In genomic region chr6:139977887-139978332, GRCh38 we compare ENCODE assay signal across 1 cellular context.
TF ChIP-seq lines count a peak whose summit lies in the region.

No MANE protein-coding gene starts in this region.

TF ChIP-seq in HEK293, 187 proteins besides CTCF, POLR2A, EP300 and RAD21 (continued from another document):
- TF ChIP-seq ZNF398 (tag by site-specific recombination; IDR thresholded peaks at IDR 0.05): peak; percentile 64; the same call in 1 of the 2 replicates
- peak; percentile 50 for TF ChIP-seq ZIC2 (tag by site-specific recombination; IDR thresholded peaks at IDR 0.05)
- TF ChIP-seq KLF17 (tag by site-specific recombination; IDR thresholded peaks at IDR 0.05): no peak
- TF ChIP-seq ZNF549 (tag by site-specific recombination; IDR thresholded peaks at IDR 0.05): no peak
- TF ChIP-seq SP3 (tag by site-specific recombination; IDR thresholded peaks at IDR 0.05): peak; percentile 51; the same call in 1 of the 2 replicates
- TF ChIP-seq ZNF747 (tag by site-specific recombination; IDR thresholded peaks at IDR 0.05): no peak
- TF ChIP-seq ZBTB44 (tag by site-specific recombination; IDR thresholded peaks at IDR 0.05): no peak
- no peak for TF ChIP-seq ZNF292 (tag by site-specific recombination; IDR thresholded peaks at IDR 0.05; ENCODE audit: borderline replicate concordance, low read depth)
- TF ChIP-seq SALL2 (tag by site-specific recombination; IDR thresholded peaks at IDR 0.05; ENCODE audit: borderline replicate concordance): no peak; the same call in 1 of the 2 replicates
- no peak for TF ChIP-seq PRDM10 (tag by site-specific recombination; IDR thresholded peaks at IDR 0.05)
- no peak for TF ChIP-seq ZNF114 (tag by site-specific recombination; IDR thresholded peaks at IDR 0.05)
- no peak for TF ChIP-seq MEIS1 (CRISPR knock-in tag; IDR thresholded peaks at IDR 0.05; ENCODE audit: borderline replicate concordance)
- peak; percentile 33; the same call in 1 of the 2 replicates for TF ChIP-seq YY2 (tag by site-specific recombination; IDR thresholded peaks at IDR 0.05)
- no peak for TF ChIP-seq ZNF580 (tag by site-specific recombination; IDR thresholded peaks at IDR 0.05)
- TF ChIP-seq ZNF37A (tag by site-specific recombination; IDR thresholded peaks at IDR 0.05): no peak
- TF ChIP-seq AEBP2 (tag by site-specific recombination; IDR thresholded peaks at IDR 0.05; ENCODE audit: borderline replicate concordance): no peak
- no peak for TF ChIP-seq ZNF529 (tag by site-specific recombination; IDR thresholded peaks at IDR 0.05; ENCODE audit: insufficient replicate concordance)
- TF ChIP-seq ZNF433 (tag by site-specific recombination; IDR thresholded peaks at IDR 0.05; ENCODE audit: low read depth): no peak
- peak; percentile 22; the same call in 1 of the 2 replicates for TF ChIP-seq ZSCAN4 (tag by site-specific recombination; IDR thresholded peaks at IDR 0.05)
- peak; percentile 33; the same call in 1 of the 2 replicates for TF ChIP-seq PRDM1 (tag by site-specific recombination; IDR thresholded peaks at IDR 0.05)
- no peak; the same call in 1 of the 2 replicates for TF ChIP-seq SCRT2 (tag by site-specific recombination; IDR thresholded peaks at IDR 0.05)
- peak; percentile 46 for TF ChIP-seq SETDB1 (IDR thresholded peaks at IDR 0.05; ENCODE audit: insufficient read length, low read length)
- TF ChIP-seq ZNF558 (tag by site-specific recombination; IDR thresholded peaks at IDR 0.05): no peak
- peak; percentile 66; the same call in 1 of the 2 replicates for TF ChIP-seq ZNF639 (tag by site-specific recombination; IDR thresholded peaks at IDR 0.05)
- TF ChIP-seq YY1 (tag by site-specific recombination; IDR thresholded peaks at IDR 0.05): no peak
- peak; percentile 52; the same call in 1 of the 2 replicates for TF ChIP-seq ZNF660 (tag by site-specific recombination; IDR thresholded peaks at IDR 0.05)
- TF ChIP-seq ZNF658 (tag by site-specific recombination; IDR thresholded peaks at IDR 0.05): no peak
- peak; percentile 70 for TF ChIP-seq FEZF1 (tag by site-specific recombination; IDR thresholded peaks at IDR 0.05)
- no peak for TF ChIP-seq ZNF548 (tag by site-specific recombination; IDR thresholded peaks at IDR 0.05)
- TF ChIP-seq ZNF596 (tag by site-specific recombination; IDR thresholded peaks at IDR 0.05): no peak
- TF ChIP-seq GLIS2 (tag by site-specific recombination; IDR thresholded peaks at IDR 0.05): no peak
- peak; percentile 78 for TF ChIP-seq ZFP69B (tag by site-specific recombination; IDR thresholded peaks at IDR 0.05)
- TF ChIP-seq ZNF571 (tag by site-specific recombination; IDR thresholded peaks at IDR 0.05): no peak
- TF ChIP-seq ZNF221 (tag by site-specific recombination; IDR thresholded peaks at IDR 0.05; ENCODE audit: borderline replicate concordance): no peak
- no peak for TF ChIP-seq ZNF311 (tag by site-specific recombination; IDR thresholded peaks at IDR 0.05; ENCODE audit: borderline replicate concordance)
- TF ChIP-seq ZNF600 (tag by site-specific recombination; IDR thresholded peaks at IDR 0.05): no peak
- no peak for TF ChIP-seq ZFP37 (tag by site-specific recombination; IDR thresholded peaks at IDR 0.05)
- TF ChIP-seq ZNF362 (tag by site-specific recombination; IDR thresholded peaks at IDR 0.05): peak; percentile 37; the same call in 1 of the 2 replicates
- TF ChIP-seq ZNF354C (tag by site-specific recombination; IDR thresholded peaks at IDR 0.05; ENCODE audit: borderline replicate concordance, low read depth): no peak
- no peak for TF ChIP-seq GLI4 (tag by site-specific recombination; IDR thresholded peaks at IDR 0.05)
- TF ChIP-seq ZNF692 (tag by site-specific recombination; IDR thresholded peaks at IDR 0.05): peak; percentile 91
- peak; percentile 66; the same call in 1 of the 2 replicates for TF ChIP-seq ZNF24 (tag by site-specific recombination; IDR thresholded peaks at IDR 0.05)
- no peak for TF ChIP-seq ZNF423 (tag by site-specific recombination; IDR thresholded peaks at IDR 0.05)
- TF ChIP-seq ZNF610 (tag by site-specific recombination; IDR thresholded peaks at IDR 0.05; ENCODE audit: borderline replicate concordance): no peak
- peak; percentile 56 for TF ChIP-seq ZNF335 (tag by site-specific recombination; conservative IDR thresholded peaks at IDR 0.05)
